9 cellular contexts compared by ENCODE assay signal in genomic region chr2:23760746-23761145, GRCh38.
DNase-seq lines count a peak whose midpoint lies in the region; ATAC-seq and TF ChIP-seq lines count a peak whose summit lies in the region.
"Had no signal": no experiment of that assay in that cellular context is flagged by ENCODE, and none has a peak within 500 bp of the region (broad histone marks: within the 10 kb centered on the region; RNA-seq: fewer than 3 reads in every experiment).

No MANE protein-coding gene starts in this region.

- H3K9me3 ChIP-seq in lower lobe of right lung = no peaks in the 10 kb centered on the region

- peaks cover 20% of the 10 kb centered on the region for H3K36me3 ChIP-seq in lower lobe of right lung

- intact Hi-C loops in lower lobe of right lung (cut with DNase I) = no loop called here
- intact Hi-C loops in sciatic nerve (cut with DNase I) = no loop called here

- TF ChIP-seq CTCF in C4-2B (conservative IDR thresholded peaks at IDR 0.05) (peak; percentile 41), astrocyte of the cerebellum (IDR thresholded peaks at IDR 0.05; ENCODE audit: low read depth, low read length, missing control alignments) (no peak), lower lobe of right lung (IDR thresholded peaks at IDR 0.05) (peak; percentile 20)

- H3K27me3 ChIP-seq in lower lobe of right lung (ENCODE audit: low read depth) = no peaks in the 10 kb centered on the region

- DNase-seq in LHCN-M2 (ENCODE audit: low read depth) = peak; percentile 57
- DNase-seq in astrocyte of the cerebellum (ENCODE audit: low read depth) = peak; percentile 55
- DNase-seq in lower lobe of right lung = no peak
- no peak for DNase-seq in sciatic nerve (ENCODE audit: low spot score)
- no peak for DNase-seq in GM19238 (ENCODE audit: insufficient read length, low spot score)
- DNase-seq in NCI-H524 treated with DMSO at 0.1 percent for 48 hours (lab: John Stamatoyannopoulos, UW) = no peak

- peak in 1 of 2 donors; percentile 7 for ATAC-seq in lower lobe of right lung
- ATAC-seq in sciatic nerve = no peak
- ATAC-seq in GM19035 (IDR thresholded peaks at IDR 0.05; ENCODE audit: unreplicated experiment) = no peak

- H3K27ac ChIP-seq in C4-2B (no peak overlapping the region), lower lobe of right lung (no peak overlapping the region)
- H3K27ac ChIP-seq: skin epidermis had no signal

- H3K4me3 ChIP-seq in astrocyte of the cerebellum (ENCODE audit: low read depth, low read length) (no peak overlapping the region), lower lobe of right lung (no peak overlapping the region)
- H3K4me3 ChIP-seq: skin epidermis had no signal

- in situ Hi-C loops in astrocyte of the cerebellum (cut with HindIII; ENCODE audit: low sequenced_read_pairs) = no loop called here

- peaks cover 30% of the 10 kb centered on the region for H3K4me1 ChIP-seq in lower lobe of right lung

Comparison
In these comparisons a context has a peak if more than half of its experiments do, and no peak if none do; other contexts are left out.
1. DNase-seq: peak in LHCN-M2 (single experiment) and astrocyte of the cerebellum (single experiment); none in lower lobe of right lung (single experiment), sciatic nerve (single experiment), GM19238 (single experiment) and NCI-H524 treated with DMSO at 0.1 percent for 48 hours (single experiment).